Comparison of ENCODE assay signal across 26 cellular contexts in genomic region chr7:127769137-127769536, GRCh38.
"Had no signal": no experiment of that assay in that cellular context is flagged by ENCODE, and none has a peak within 500 bp of the region (broad histone marks: within the 10 kb centered on the region; RNA-seq: fewer than 3 reads in every experiment).

No MANE protein-coding gene starts in this region.

- H2AFZ ChIP-seq: neural progenitor cell had no signal

- H3K9me3 ChIP-seq: mucosa of descending colon, ovary, prostate gland, thyroid gland had no signal

- H3K4me3 ChIP-seq: mucosa of descending colon, neural progenitor cell, ovary, prostate gland, thyroid gland had no signal

- H3K9me3 Mint-ChIP-seq: activated CD4-positive, alpha-beta memory T cell treated with anti-CD3 and anti-CD28 coated beads for 36 hours; activated naive CD4-positive, alpha-beta T cell treated with anti-CD3 and anti-CD28 coated beads for 36 hours; neural progenitor cell; stimulated activated naive CD8-positive, alpha-beta T cell treated with anti-CD3 and anti-CD28 coated beads, Interleukin-15, Interleukin-2, amounts not matched to agents 100 ng/mL and 50 ng/mL, for 24 hours had no signal

- H3K36me3 ChIP-seq: brain microvascular endothelial cell, neural progenitor cell, ovary, prostate gland, thyroid gland had no signal

- H3K4me2 ChIP-seq: neural progenitor cell had no signal

- H3K4me1 ChIP-seq: prostate gland, thyroid gland had no signal

- H3K9ac ChIP-seq: neural progenitor cell had no signal

- H3K27ac ChIP-seq: neural progenitor cell, ovary, prostate gland, thyroid gland had no signal

- H3K27me3 Mint-ChIP-seq: activated CD4-positive, alpha-beta memory T cell treated with anti-CD3 and anti-CD28 coated beads for 36 hours; memory B cell; stimulated activated naive CD8-positive, alpha-beta T cell treated with anti-CD3 and anti-CD28 coated beads, Interleukin-15, Interleukin-2, amounts not matched to agents 100 ng/mL and 50 ng/mL, for 24 hours; T-helper 17 cell had no signal

- ATAC-seq: esophagus mucosa, mucosa of descending colon, T-helper 17 cell had no signal

- H3K4me3 Mint-ChIP-seq: activated CD4-positive, alpha-beta memory T cell treated with anti-CD3 and anti-CD28 coated beads for 36 hours; activated naive CD4-positive, alpha-beta T cell treated with anti-CD3 and anti-CD28 coated beads for 36 hours; memory B cell; neural progenitor cell; stimulated activated naive CD8-positive, alpha-beta T cell treated with anti-CD3 and anti-CD28 coated beads, Interleukin-15, Interleukin-2, amounts not matched to agents 100 ng/mL and 50 ng/mL, for 24 hours; T-helper 17 cell had no signal

- H3K27me3 ChIP-seq: brain microvascular endothelial cell, neural progenitor cell, ovary, thyroid gland had no signal

- DNase-seq: activated CD4-positive, alpha-beta memory T cell treated with anti-CD3 and anti-CD28 coated beads for 36 hours; activated CD4-positive, alpha-beta T cell treated with anti-CD3 and anti-CD28 coated beads for 48 hours; activated CD4-positive, CD25-positive, alpha-beta regulatory T cell; activated effector memory CD4-positive, alpha-beta T cell treated with Interleukin-2 at 50 U/mL for 16 hours; activated naive CD4-positive, alpha-beta T cell treated with anti-CD3 and anti-CD28 coated beads for 36 hours; activated T-cell treated with anti-CD3 and anti-CD28 coated beads, Interleukin-2, amount 50 U/mL, for 48 hours; aorta; central memory CD4-positive, alpha-beta T cell; effector memory CD4-positive, alpha-beta T cell; head of caudate nucleus; islet precursor cell; left cardiac atrium; mucosa of descending colon; ovary; stimulated activated CD4-positive, alpha-beta T cell treated with anti-CD3 and anti-CD28 coated beads, Interleukin-12 subunit alpha, Interleukin-12 subunit beta, amount 100 ng/mL, for 4 hours; stimulated activated CD4-positive, alpha-beta T cell treated with anti-CD3 and anti-CD28 coated beads, Interleukin-4, amount 100 ng/mL, for 4 hours; substantia nigra; SW 1271; T-helper 17 cell; thyroid gland had no signal

- H3K27ac Mint-ChIP-seq: activated CD4-positive, alpha-beta memory T cell treated with anti-CD3 and anti-CD28 coated beads for 36 hours; activated naive CD4-positive, alpha-beta T cell treated with anti-CD3 and anti-CD28 coated beads for 36 hours; neural progenitor cell; T-helper 17 cell had no signal
